Comparison of ENCODE assay signal across 8 cellular contexts in the genomic region with DNA sequence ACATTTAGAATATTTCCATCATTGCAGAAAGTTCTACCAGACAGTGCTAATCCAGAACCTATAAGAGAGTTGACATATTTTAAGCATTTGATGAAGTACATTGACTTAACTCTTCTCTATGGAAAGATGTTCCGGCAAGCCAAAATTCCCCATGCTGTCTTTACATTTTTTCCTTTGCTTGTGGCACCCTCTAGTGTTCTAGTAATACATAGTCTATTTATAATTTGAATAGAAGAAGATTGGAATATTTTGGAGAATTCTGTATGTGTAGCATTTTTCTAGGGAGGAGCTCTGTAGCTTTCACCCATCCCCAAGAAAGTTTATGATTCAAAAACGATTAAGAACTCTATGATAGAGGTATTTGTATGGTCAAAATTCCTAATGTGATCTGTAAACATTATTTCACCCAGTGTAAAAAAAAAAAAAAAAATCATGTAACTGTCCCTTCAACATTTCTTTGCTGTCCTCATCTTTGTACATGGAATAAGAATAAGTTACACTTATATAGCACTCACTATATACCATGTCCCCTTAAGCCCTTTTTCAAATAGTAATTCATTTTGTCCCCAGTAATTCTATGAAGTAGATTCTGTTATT. TPM values are rescaled to one million over a fixed set of nuclear protein-coding genes. Genes with fewer than 3 reads are reported as not detected.
DNase-seq lines count a peak whose midpoint lies in the region; ATAC-seq and TF ChIP-seq lines count a peak whose summit lies in the region.

No MANE protein-coding gene starts in this region.

- no peak for ATAC-seq in lung (ENCODE audit: insufficient read depth, low FRiP score)

- peaks cover 0 to 4% of the 10 kb centered on the region in 2 donors for H3K4me1 ChIP-seq in lung (ENCODE audit: control insufficient read depth in 2 of 2, insufficient read depth in 2 of 2, low read length in 2 of 2)

- H3K4me3 ChIP-seq in cardiac fibroblast (replicated peaks in 1 of 2; ENCODE audit: low read depth in 2 of 2, low read length in 2 of 2) = no peak overlapping the region
- no peak overlapping the region for H3K4me3 ChIP-seq in lung

- 56 to 58% methylated on average over 2 of the region's 2 CpGs for WGBS in lung, 2 donors

- TF ChIP-seq CTCF in cardiac fibroblast (IDR thresholded peaks at IDR 0.05; ENCODE audit: low read depth, low read length) = peak; percentile 44
- peak; percentile 7 for TF ChIP-seq CTCF in lung (IDR thresholded peaks at IDR 0.05; ENCODE audit: control extremely low read depth, extremely low read depth)

- peaks cover 0 to 3% of the 10 kb centered on the region in 2 donors for H3K36me3 ChIP-seq in lung (ENCODE audit: control insufficient read depth in 2 of 2, insufficient read depth in 2 of 2, low read length in 2 of 2)

- no peaks in the 10 kb centered on the region for H3K27me3 ChIP-seq in lung (ENCODE audit: control insufficient read depth, insufficient read depth)

- DNase-seq in SKM-1 treated with dmso at 0.1 percent for 144 hours (lab: John Stamatoyannopoulos, UW; ENCODE audit: unreplicated experiment) (peak; percentile 25), SKM-1 (lab: John Stamatoyannopoulos, UW; ENCODE audit: unreplicated experiment) (no peak), NCI-H2227 treated with DMSO at 0.1 percent for 48 hours (lab: John Stamatoyannopoulos, UW) (peak; percentile 70), cardiac fibroblast (ENCODE audit: low read depth in 2 of 2) (peak; percentile 77 to 78), lung (ENCODE audit: low spot score) (no peak), D341Med (ENCODE audit: low spot score) (no peak)
- no peak for DNase-seq in stimulated activated CD4-positive, alpha-beta T cell treated with anti-CD3 and anti-CD28 coated beads, Interleukin-15, amount 100 ng/mL, for 24 hours
- DNase-seq in activated naive CD4-positive, alpha-beta T cell treated with Interleukin-2 at 50 U/mL for 16 hours = no peak

- H3K27ac ChIP-seq in lung (ENCODE audit: low read depth in 1 of 2, low read length in 1 of 2) = no peak overlapping the region

- no peaks in the 10 kb centered on the region for H3K9me3 ChIP-seq in lung (ENCODE audit: control insufficient read depth in 2 of 2, insufficient read depth in 1 of 2, low read length in 1 of 2)

RNA-seq across cellular contexts. Expression of a gene that starts 33.2 kb away (rescaled TPM):
- 10 to 100 TPM; 19.0 to 33.3 TPM for total RNA-seq in lung
- polyA plus RNA-seq in lung = 10 to 100 TPM in 1 of 2 donors, 1 to 10 TPM in 1; 6.9 to 10.6 TPM

Comparison
In these comparisons a context has a peak if more than half of its experiments do, and no peak if none do; other contexts are left out.
1. DNase-seq: peak in SKM-1 treated with dmso at 0.1 percent for 144 hours (single experiment), NCI-H2227 treated with DMSO at 0.1 percent for 48 hours (single experiment) and cardiac fibroblast (2 of 2); none in SKM-1 (single experiment), lung (single experiment), D341Med (single experiment), stimulated activated CD4-positive, alpha-beta T cell treated with anti-CD3 and anti-CD28 coated beads, Interleukin-15, amount 100 ng/mL, for 24 hours (single experiment) and activated naive CD4-positive, alpha-beta T cell treated with Interleukin-2 at 50 U/mL for 16 hours (single experiment).